ENCODE assay signal across 39 cellular contexts in genomic region chr2:70325875-70326274, GRCh38.
"Had no signal": no experiment of that assay in that cellular context is flagged by ENCODE, and none has a peak within 500 bp of the region (broad histone marks: within the 10 kb centered on the region; RNA-seq: fewer than 3 reads in every experiment).

No MANE protein-coding gene starts in this region.

- H3K9me3 ChIP-seq: ascending aorta had no signal

- H3K27ac ChIP-seq: ascending aorta, cardiac muscle cell, WERI-Rb-1 had no signal

- H3K36me3 Mint-ChIP-seq: activated CD8-positive, alpha-beta memory T cell treated with anti-CD3 and anti-CD28 coated beads, Interleukin-2, amount 10 ng/mL, durations not matched to agents 7 days and 5 days; activated naive CD4-positive, alpha-beta T cell treated with anti-CD3 and anti-CD28 coated beads, Interleukin-2, amount 10 ng/mL, durations not matched to agents 7 days and 5 days; activated naive CD4-positive, alpha-beta T cell treated with anti-CD3 and anti-CD28 coated beads, Interleukin-2, amount 50 U/mL, for 24 hours; activated naive CD8-positive, alpha-beta T cell; activated naive CD8-positive, alpha-beta T cell treated with anti-CD3 and anti-CD28 coated beads, Interleukin-2, amount 10 ng/mL, durations not matched to agents 7 days and 5 days; brain; WTC11 had no signal

- H3K27me3 ChIP-seq: ascending aorta, cardiac muscle cell had no signal

- H3K4me1 Mint-ChIP-seq: activated CD4-positive, alpha-beta memory T cell treated with anti-CD3 and anti-CD28 coated beads, Interleukin-2, amount 10 ng/mL, durations not matched to agents 7 days and 5 days; activated CD4-positive, alpha-beta T cell treated with anti-CD3 and anti-CD28 coated beads, Interleukin-2, amount 10 ng/mL, durations not matched to agents 7 days and 5 days; activated CD8-positive, alpha-beta memory T cell treated with anti-CD3 and anti-CD28 coated beads, Interleukin-2, amount 10 ng/mL, durations not matched to agents 7 days and 5 days; activated naive CD4-positive, alpha-beta T cell treated with anti-CD3 and anti-CD28 coated beads, Interleukin-2, amount 10 ng/mL, durations not matched to agents 7 days and 5 days; activated naive CD4-positive, alpha-beta T cell treated with anti-CD3 and anti-CD28 coated beads, Interleukin-2, amount 50 U/mL, for 24 hours; central memory CD8-positive, alpha-beta T cell had no signal

- DNase-seq: activated CD4-positive, alpha-beta memory T cell treated with anti-CD3 and anti-CD28 coated beads, Interleukin-2, amount 10 ng/mL, durations not matched to agents 7 days and 5 days; activated CD4-positive, alpha-beta T cell treated with anti-CD3 and anti-CD28 coated beads for 1 hour; activated CD4-positive, alpha-beta T cell treated with anti-CD3 and anti-CD28 coated beads for 36 hours; activated CD4-positive, alpha-beta T cell treated with anti-CD3 and anti-CD28 coated beads for 48 hours; activated CD4-positive, alpha-beta T cell treated with anti-CD3 and anti-CD28 coated beads, Interleukin-2, amount 10 ng/mL, durations not matched to agents 7 days and 5 days; activated CD4-positive, alpha-beta T cell treated with anti-CD3 and anti-CD28 coated beads, Interleukin-2, amount 50 U/mL, for 48 hours; activated CD4-positive, CD25-positive, alpha-beta regulatory T cell; activated CD8-positive, alpha-beta memory T cell treated with anti-CD3 and anti-CD28 coated beads for 24 hours; activated CD8-positive, alpha-beta memory T cell treated with anti-CD3 and anti-CD28 coated beads, Interleukin-2, amount 10 ng/mL, durations not matched to agents 7 days and 5 days; activated CD8-positive, alpha-beta memory T cell treated with anti-CD3 and anti-CD28 coated beads, Interleukin-2, amount 50 U/mL, for 48 hours; activated CD8-positive, alpha-beta T cell treated with anti-CD3 and anti-CD28 coated beads, Interleukin-2, amount 10 ng/mL, durations not matched to agents 7 days and 5 days; activated effector memory CD4-positive, alpha-beta T cell treated with Interleukin-2 at 50 U/mL for 16 hours; activated gamma-delta T cell; activated naive CD4-positive, alpha-beta T cell treated with anti-CD3 and anti-CD28 coated beads, Interleukin-2, amount 10 ng/mL, durations not matched to agents 7 days and 5 days; activated naive CD4-positive, alpha-beta T cell treated with Interleukin-2 at 50 U/mL for 16 hours; activated naive CD8-positive, alpha-beta T cell treated with anti-CD3 and anti-CD28 coated beads, Interleukin-2, amount 10 ng/mL, durations not matched to agents 7 days and 5 days; activated naive CD8-positive, alpha-beta T cell treated with anti-CD3 and anti-CD28 coated beads, Interleukin-2, amount 50 U/mL, for 24 hours; activated T-cell treated with anti-CD3 and anti-CD28 coated beads, Interleukin-2, amount 50 U/mL, for 24 hours; activated T-cell treated with anti-CD3 and anti-CD28 coated beads, Interleukin-2, amount 50 U/mL, for 48 hours; amygdala; anterior cingulate cortex; caudate nucleus; cerebellar nuclear complex; T-helper 1 cell; T-helper 2 cell; T-helper 9 cell; WERI-Rb-1 had no signal

- H3K9me3 Mint-ChIP-seq: activated CD4-positive, alpha-beta memory T cell treated with anti-CD3 and anti-CD28 coated beads, Interleukin-2, amount 10 ng/mL, durations not matched to agents 7 days and 5 days; activated CD4-positive, alpha-beta T cell treated with anti-CD3 and anti-CD28 coated beads, Interleukin-2, amount 10 ng/mL, durations not matched to agents 7 days and 5 days; activated naive CD4-positive, alpha-beta T cell treated with anti-CD3 and anti-CD28 coated beads, Interleukin-2, amount 10 ng/mL, durations not matched to agents 7 days and 5 days; activated naive CD4-positive, alpha-beta T cell treated with anti-CD3 and anti-CD28 coated beads, Interleukin-2, amount 50 U/mL, for 24 hours; activated naive CD8-positive, alpha-beta T cell treated with anti-CD3 and anti-CD28 coated beads, Interleukin-2, amount 10 ng/mL, durations not matched to agents 7 days and 5 days; activated naive CD8-positive, alpha-beta T cell treated with anti-CD3 and anti-CD28 coated beads, Interleukin-2, amount 50 U/mL, for 24 hours; activated T-cell treated with anti-CD3 and anti-CD28 coated beads, Interleukin-2, amount 50 U/mL, for 24 hours; activated T-helper 2 cell treated with anti-CD3 and anti-CD28 coated beads, Interferon-gamma antibody, Interleukin-2, Interleukin-4, amounts not matched to agents 10 μg/mL and 5 μg/mL and 100 μg/mL, durations not matched to agents 14 hours and 24 hours and 36 hours; brain; central memory CD8-positive, alpha-beta T cell; T-helper 1 cell treated with Interleukin-12 subunit alpha and Interleukin-12 subunit beta and Interleukin-4 antibody, amounts not matched to agents 30 μg/mL and 1 μg/mL, for 36 hours; T-helper 2 cell treated with Interferon-gamma antibody and Interleukin-4, amounts not matched to agents 5 μg/mL and 100 μg/mL, for 36 hours; WTC11 had no signal

- H3K4me1 ChIP-seq: ascending aorta had no signal

- H3K27ac Mint-ChIP-seq: activated CD4-positive, alpha-beta memory T cell treated with anti-CD3 and anti-CD28 coated beads, Interleukin-2, amount 10 ng/mL, durations not matched to agents 7 days and 5 days; activated CD4-positive, alpha-beta T cell treated with anti-CD3 and anti-CD28 coated beads for 36 hours; activated CD4-positive, alpha-beta T cell treated with anti-CD3 and anti-CD28 coated beads, Interleukin-2, amount 10 ng/mL, durations not matched to agents 7 days and 5 days; activated CD8-positive, alpha-beta memory T cell treated with anti-CD3 and anti-CD28 coated beads, Interleukin-2, amount 10 ng/mL, durations not matched to agents 7 days and 5 days; activated CD8-positive, alpha-beta T cell treated with anti-CD3 and anti-CD28 coated beads, Interleukin-2, amount 10 ng/mL, durations not matched to agents 7 days and 5 days; activated naive CD4-positive, alpha-beta T cell treated with anti-CD3 and anti-CD28 coated beads, Interleukin-2, amount 10 ng/mL, durations not matched to agents 7 days and 5 days; activated naive CD4-positive, alpha-beta T cell treated with anti-CD3 and anti-CD28 coated beads, Interleukin-2, amount 50 U/mL, for 24 hours; activated naive CD8-positive, alpha-beta T cell; activated naive CD8-positive, alpha-beta T cell treated with anti-CD3 and anti-CD28 coated beads, Interleukin-2, amount 10 ng/mL, durations not matched to agents 7 days and 5 days; activated naive CD8-positive, alpha-beta T cell treated with anti-CD3 and anti-CD28 coated beads, Interleukin-2, amount 50 U/mL, for 24 hours; activated T-cell treated with anti-CD3 and anti-CD28 coated beads, Interleukin-2, amount 50 U/mL, for 24 hours; activated T-helper 2 cell treated with anti-CD3 and anti-CD28 coated beads, Interferon-gamma antibody, Interleukin-2, Interleukin-4, amounts not matched to agents 10 μg/mL and 5 μg/mL and 100 μg/mL, durations not matched to agents 14 hours and 24 hours and 36 hours; brain; T-helper 1 cell treated with Interleukin-12 subunit alpha and Interleukin-12 subunit beta and Interleukin-4 antibody, amounts not matched to agents 30 μg/mL and 1 μg/mL, for 36 hours; T-helper 2 cell treated with Interferon-gamma antibody and Interleukin-4, amounts not matched to agents 5 μg/mL and 100 μg/mL, for 36 hours; WTC11 had no signal

- H3K27me3 Mint-ChIP-seq: activated naive CD8-positive, alpha-beta T cell treated with anti-CD3 and anti-CD28 coated beads, Interleukin-2, amount 50 U/mL, for 24 hours had no signal

- H3K36me3 ChIP-seq: ascending aorta, cardiac muscle cell, WERI-Rb-1 had no signal

- H3K4me3 Mint-ChIP-seq: activated CD4-positive, alpha-beta memory T cell treated with anti-CD3 and anti-CD28 coated beads, Interleukin-2, amount 10 ng/mL, durations not matched to agents 7 days and 5 days; activated CD4-positive, alpha-beta T cell treated with anti-CD3 and anti-CD28 coated beads for 36 hours; activated CD4-positive, alpha-beta T cell treated with anti-CD3 and anti-CD28 coated beads, Interleukin-2, amount 10 ng/mL, durations not matched to agents 7 days and 5 days; activated CD8-positive, alpha-beta memory T cell treated with anti-CD3 and anti-CD28 coated beads, Interleukin-2, amount 10 ng/mL, durations not matched to agents 7 days and 5 days; activated CD8-positive, alpha-beta T cell treated with anti-CD3 and anti-CD28 coated beads, Interleukin-2, amount 10 ng/mL, durations not matched to agents 7 days and 5 days; activated naive CD4-positive, alpha-beta T cell treated with anti-CD3 and anti-CD28 coated beads, Interleukin-2, amount 10 ng/mL, durations not matched to agents 7 days and 5 days; activated naive CD4-positive, alpha-beta T cell treated with anti-CD3 and anti-CD28 coated beads, Interleukin-2, amount 50 U/mL, for 24 hours; activated naive CD8-positive, alpha-beta T cell; activated naive CD8-positive, alpha-beta T cell treated with anti-CD3 and anti-CD28 coated beads, Interleukin-2, amount 10 ng/mL, durations not matched to agents 7 days and 5 days; activated naive CD8-positive, alpha-beta T cell treated with anti-CD3 and anti-CD28 coated beads, Interleukin-2, amount 50 U/mL, for 24 hours; activated T-cell treated with anti-CD3 and anti-CD28 coated beads, Interleukin-2, amount 50 U/mL, for 24 hours; brain; central memory CD8-positive, alpha-beta T cell; T-helper 1 cell treated with Interleukin-12 subunit alpha and Interleukin-12 subunit beta and Interleukin-4 antibody, amounts not matched to agents 30 μg/mL and 1 μg/mL, for 36 hours; T-helper 2 cell treated with Interferon-gamma antibody and Interleukin-4, amounts not matched to agents 5 μg/mL and 100 μg/mL, for 36 hours; WTC11 had no signal

- H3K4me3 ChIP-seq: ascending aorta, cardiac muscle cell had no signal

- FAIRE-seq: bronchial epithelial cell had no signal

- ATAC-seq: activated CD4-positive, alpha-beta T cell treated with anti-CD3 and anti-CD28 coated beads for 36 hours; activated CD4-positive, CD25-positive, alpha-beta regulatory T cell treated with anti-CD3 and anti-CD28 coated beads, Interleukin-2, amount 50 U/mL, for 24 hours; activated CD8-positive, alpha-beta memory T cell treated with anti-CD3 and anti-CD28 coated beads, Interleukin-2, amount 10 ng/mL, durations not matched to agents 7 days and 5 days; activated CD8-positive, alpha-beta T cell treated with anti-CD3 and anti-CD28 coated beads, Interleukin-2, amount 10 ng/mL, durations not matched to agents 7 days and 5 days; activated naive CD8-positive, alpha-beta T cell treated with anti-CD3 and anti-CD28 coated beads, Interleukin-2, amount 50 U/mL, for 24 hours; WTC11 had no signal
